Comparison of ENCODE assay signal across 1 cellular context in the genomic region with DNA sequence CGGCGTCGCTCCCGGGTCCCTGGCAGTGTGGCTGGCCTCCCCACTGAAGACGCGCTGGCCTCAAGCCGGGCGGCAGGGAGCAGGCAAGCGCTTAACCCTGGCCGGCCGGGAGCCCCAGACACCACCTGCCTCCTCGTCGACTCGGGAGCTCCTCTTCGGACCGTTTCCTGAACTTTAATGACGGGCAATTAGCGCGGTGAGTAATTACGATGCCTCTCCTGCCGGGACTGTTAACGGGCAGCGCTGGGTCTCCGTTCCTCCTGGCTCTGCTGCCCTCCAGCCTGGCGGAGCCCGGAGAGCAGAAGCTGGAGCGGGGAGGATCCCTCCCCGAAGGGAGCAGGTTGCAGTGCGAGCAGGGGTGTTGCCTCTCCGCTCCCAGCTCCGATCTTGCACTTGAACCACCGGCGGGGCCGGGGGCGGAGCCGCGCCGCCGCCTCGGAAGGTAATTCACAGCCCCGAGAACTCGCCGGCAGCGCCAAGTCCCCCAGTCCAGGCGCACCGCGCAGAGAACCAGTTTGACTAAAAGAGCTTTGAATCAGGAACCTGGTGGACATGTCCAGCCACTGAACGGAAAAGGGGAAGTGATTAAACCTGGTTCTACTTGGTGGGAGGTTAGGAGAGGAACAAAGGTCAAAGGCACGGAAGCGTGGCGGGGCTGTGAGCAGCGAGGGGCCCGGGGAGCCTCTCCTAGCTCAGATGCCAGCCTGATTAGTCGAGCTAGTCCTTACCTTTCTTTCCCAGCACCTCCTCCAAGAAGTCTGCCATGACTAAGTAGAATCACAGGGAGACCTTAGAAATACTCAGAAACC.
TF ChIP-seq lines count a peak whose summit lies in the region.

No MANE protein-coding gene starts in this region.

TF ChIP-seq in HepG2, 621 proteins besides CTCF, POLR2A, EP300 and RAD21 (continued from another document and continues in another):
- TF ChIP-seq, protein P1, sequence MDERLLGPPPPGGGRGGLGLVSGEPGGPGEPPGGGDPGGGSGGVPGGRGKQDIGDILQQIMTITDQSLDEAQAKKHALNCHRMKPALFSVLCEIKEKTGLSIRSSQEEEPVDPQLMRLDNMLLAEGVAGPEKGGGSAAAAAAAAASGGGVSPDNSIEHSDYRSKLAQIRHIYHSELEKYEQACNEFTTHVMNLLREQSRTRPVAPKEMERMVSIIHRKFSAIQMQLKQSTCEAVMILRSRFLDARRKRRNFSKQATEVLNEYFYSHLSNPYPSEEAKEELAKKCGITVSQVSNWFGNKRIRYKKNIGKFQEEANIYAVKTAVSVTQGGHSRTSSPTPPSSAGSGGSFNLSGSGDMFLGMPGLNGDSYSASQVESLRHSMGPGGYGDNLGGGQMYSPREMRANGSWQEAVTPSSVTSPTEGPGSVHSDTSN (CRISPR knock-in tag; IDR thresholded peaks at IDR 0.05): no peak
- TF ChIP-seq ZNF224 (CRISPR knock-in tag; IDR thresholded peaks at IDR 0.05) (no peak), ZNF543 (CRISPR knock-in tag; IDR thresholded peaks at IDR 0.05) (no peak), ZNF547 (CRISPR knock-in tag; IDR thresholded peaks at IDR 0.05) (no peak), ZMYM4 (CRISPR knock-in tag; IDR thresholded peaks at IDR 0.05) (peak; percentile 42; the same call in 1 of the 2 replicates), ZNF138 (CRISPR knock-in tag; IDR thresholded peaks at IDR 0.05; ENCODE audit: low read depth) (no peak), MAZ (IDR thresholded peaks at IDR 0.05; ENCODE audit: borderline replicate concordance, low read depth, low read length) (no peak), MAZ (CRISPR knock-in tag; IDR thresholded peaks at IDR 0.05; ENCODE audit: low read depth) (no peak), NFE2L2 (IDR thresholded peaks at IDR 0.05; ENCODE audit: low read length) (no peak), PHB2 (IDR thresholded peaks at IDR 0.05; ENCODE audit: partially characterized antibody) (no peak), ZNF557 (CRISPR knock-in tag; IDR thresholded peaks at IDR 0.05) (no peak), ZSCAN20 (CRISPR knock-in tag; IDR thresholded peaks at IDR 0.05; ENCODE audit: borderline replicate concordance) (no peak), ZNF530 (CRISPR knock-in tag; IDR thresholded peaks at IDR 0.05; ENCODE audit: low read depth) (no peak), MIER3 (CRISPR knock-in tag; IDR thresholded peaks at IDR 0.05; ENCODE audit: borderline replicate concordance) (no peak), ZNF383 (CRISPR knock-in tag; IDR thresholded peaks at IDR 0.05; ENCODE audit: borderline replicate concordance) (no peak), ZNF564 (CRISPR knock-in tag; IDR thresholded peaks at IDR 0.05) (peak; percentile 87; the same call in 1 of the 2 replicates), KLF15 (CRISPR knock-in tag; IDR thresholded peaks at IDR 0.05; ENCODE audit: borderline replicate concordance) (no peak), ZMYM2 (CRISPR knock-in tag; IDR thresholded peaks at IDR 0.05) (no peak), POLR2AphosphoS5 (IDR thresholded peaks at IDR 0.05; ENCODE audit: low read depth, low read length) (peak; percentile 65), NFE2L1 (CRISPR knock-in tag; IDR thresholded peaks at IDR 0.05; ENCODE audit: borderline replicate concordance) (no peak), ZSCAN31 (CRISPR knock-in tag; IDR thresholded peaks at IDR 0.05; ENCODE audit: low read depth) (no peak)
- TF ChIP-seq, protein P2, sequence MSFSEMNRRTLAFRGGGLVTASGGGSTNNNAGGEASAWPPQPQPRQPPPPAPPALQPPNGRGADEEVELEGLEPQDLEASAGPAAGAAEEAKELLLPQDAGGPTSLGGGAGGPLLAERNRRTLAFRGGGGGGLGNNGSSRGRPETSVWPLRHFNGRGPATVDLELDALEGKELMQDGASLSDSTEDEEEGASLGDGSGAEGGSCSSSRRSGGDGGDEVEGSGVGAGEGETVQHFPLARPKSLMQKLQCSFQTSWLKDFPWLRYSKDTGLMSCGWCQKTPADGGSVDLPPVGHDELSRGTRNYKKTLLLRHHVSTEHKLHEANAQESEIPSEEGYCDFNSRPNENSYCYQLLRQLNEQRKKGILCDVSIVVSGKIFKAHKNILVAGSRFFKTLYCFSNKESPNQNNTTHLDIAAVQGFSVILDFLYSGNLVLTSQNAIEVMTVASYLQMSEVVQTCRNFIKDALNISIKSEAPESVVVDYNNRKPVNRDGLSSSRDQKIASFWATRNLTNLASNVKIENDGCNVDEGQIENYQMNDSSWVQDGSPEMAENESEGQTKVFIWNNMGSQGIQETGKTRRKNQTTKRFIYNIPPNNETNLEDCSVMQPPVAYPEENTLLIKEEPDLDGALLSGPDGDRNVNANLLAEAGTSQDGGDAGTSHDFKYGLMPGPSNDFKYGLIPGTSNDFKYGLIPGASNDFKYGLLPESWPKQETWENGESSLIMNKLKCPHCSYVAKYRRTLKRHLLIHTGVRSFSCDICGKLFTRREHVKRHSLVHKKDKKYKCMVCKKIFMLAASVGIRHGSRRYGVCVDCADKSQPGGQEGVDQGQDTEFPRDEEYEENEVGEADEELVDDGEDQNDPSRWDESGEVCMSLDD (CRISPR knock-in tag; IDR thresholded peaks at IDR 0.05; ENCODE audit: borderline replicate concordance): no peak
- TF ChIP-seq, protein P3, sequence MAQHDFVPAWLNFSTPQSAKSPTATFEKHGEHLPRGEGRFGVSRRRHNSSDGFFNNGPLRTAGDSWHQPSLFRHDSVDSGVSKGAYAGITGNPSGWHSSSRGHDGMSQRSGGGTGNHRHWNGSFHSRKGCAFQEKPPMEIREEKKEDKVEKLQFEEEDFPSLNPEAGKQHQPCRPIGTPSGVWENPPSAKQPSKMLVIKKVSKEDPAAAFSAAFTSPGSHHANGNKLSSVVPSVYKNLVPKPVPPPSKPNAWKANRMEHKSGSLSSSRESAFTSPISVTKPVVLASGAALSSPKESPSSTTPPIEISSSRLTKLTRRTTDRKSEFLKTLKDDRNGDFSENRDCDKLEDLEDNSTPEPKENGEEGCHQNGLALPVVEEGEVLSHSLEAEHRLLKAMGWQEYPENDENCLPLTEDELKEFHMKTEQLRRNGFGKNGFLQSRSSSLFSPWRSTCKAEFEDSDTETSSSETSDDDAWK (CRISPR knock-in tag; IDR thresholded peaks at IDR 0.05): no peak
- TF ChIP-seq, protein P4, sequence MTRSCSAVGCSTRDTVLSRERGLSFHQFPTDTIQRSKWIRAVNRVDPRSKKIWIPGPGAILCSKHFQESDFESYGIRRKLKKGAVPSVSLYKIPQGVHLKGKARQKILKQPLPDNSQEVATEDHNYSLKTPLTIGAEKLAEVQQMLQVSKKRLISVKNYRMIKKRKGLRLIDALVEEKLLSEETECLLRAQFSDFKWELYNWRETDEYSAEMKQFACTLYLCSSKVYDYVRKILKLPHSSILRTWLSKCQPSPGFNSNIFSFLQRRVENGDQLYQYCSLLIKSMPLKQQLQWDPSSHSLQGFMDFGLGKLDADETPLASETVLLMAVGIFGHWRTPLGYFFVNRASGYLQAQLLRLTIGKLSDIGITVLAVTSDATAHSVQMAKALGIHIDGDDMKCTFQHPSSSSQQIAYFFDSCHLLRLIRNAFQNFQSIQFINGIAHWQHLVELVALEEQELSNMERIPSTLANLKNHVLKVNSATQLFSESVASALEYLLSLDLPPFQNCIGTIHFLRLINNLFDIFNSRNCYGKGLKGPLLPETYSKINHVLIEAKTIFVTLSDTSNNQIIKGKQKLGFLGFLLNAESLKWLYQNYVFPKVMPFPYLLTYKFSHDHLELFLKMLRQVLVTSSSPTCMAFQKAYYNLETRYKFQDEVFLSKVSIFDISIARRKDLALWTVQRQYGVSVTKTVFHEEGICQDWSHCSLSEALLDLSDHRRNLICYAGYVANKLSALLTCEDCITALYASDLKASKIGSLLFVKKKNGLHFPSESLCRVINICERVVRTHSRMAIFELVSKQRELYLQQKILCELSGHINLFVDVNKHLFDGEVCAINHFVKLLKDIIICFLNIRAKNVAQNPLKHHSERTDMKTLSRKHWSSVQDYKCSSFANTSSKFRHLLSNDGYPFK (CRISPR knock-in tag; IDR thresholded peaks at IDR 0.05; ENCODE audit: borderline replicate concordance): no peak; the same call in 1 of the 2 replicates
- TF ChIP-seq, protein P5, sequence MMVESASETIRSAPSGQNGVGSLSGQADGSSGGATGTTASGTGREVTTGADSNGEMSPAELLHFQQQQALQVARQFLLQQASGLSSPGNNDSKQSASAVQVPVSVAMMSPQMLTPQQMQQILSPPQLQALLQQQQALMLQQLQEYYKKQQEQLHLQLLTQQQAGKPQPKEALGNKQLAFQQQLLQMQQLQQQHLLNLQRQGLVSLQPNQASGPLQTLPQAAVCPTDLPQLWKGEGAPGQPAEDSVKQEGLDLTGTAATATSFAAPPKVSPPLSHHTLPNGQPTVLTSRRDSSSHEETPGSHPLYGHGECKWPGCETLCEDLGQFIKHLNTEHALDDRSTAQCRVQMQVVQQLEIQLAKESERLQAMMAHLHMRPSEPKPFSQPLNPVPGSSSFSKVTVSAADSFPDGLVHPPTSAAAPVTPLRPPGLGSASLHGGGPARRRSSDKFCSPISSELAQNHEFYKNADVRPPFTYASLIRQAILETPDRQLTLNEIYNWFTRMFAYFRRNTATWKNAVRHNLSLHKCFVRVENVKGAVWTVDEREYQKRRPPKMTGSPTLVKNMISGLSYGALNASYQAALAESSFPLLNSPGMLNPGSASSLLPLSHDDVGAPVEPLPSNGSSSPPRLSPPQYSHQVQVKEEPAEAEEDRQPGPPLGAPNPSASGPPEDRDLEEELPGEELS (CRISPR knock-in tag; IDR thresholded peaks at IDR 0.05): peak; percentile 26; the same call in 1 of the 2 replicates
- TF ChIP-seq, protein P6, sequence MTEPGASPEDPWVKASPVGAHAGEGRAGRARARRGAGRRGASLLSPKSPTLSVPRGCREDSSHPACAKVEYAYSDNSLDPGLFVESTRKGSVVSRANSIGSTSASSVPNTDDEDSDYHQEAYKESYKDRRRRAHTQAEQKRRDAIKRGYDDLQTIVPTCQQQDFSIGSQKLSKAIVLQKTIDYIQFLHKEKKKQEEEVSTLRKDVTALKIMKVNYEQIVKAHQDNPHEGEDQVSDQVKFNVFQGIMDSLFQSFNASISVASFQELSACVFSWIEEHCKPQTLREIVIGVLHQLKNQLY (CRISPR knock-in tag; IDR thresholded peaks at IDR 0.05): no peak
- TF ChIP-seq, protein P7, sequence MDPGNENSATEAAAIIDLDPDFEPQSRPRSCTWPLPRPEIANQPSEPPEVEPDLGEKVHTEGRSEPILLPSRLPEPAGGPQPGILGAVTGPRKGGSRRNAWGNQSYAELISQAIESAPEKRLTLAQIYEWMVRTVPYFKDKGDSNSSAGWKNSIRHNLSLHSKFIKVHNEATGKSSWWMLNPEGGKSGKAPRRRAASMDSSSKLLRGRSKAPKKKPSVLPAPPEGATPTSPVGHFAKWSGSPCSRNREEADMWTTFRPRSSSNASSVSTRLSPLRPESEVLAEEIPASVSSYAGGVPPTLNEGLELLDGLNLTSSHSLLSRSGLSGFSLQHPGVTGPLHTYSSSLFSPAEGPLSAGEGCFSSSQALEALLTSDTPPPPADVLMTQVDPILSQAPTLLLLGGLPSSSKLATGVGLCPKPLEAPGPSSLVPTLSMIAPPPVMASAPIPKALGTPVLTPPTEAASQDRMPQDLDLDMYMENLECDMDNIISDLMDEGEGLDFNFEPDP (CRISPR knock-in tag; conservative IDR thresholded peaks at IDR 0.05): peak; percentile 70; the same call in 1 of the 2 replicates
- TF ChIP-seq, protein P8, sequence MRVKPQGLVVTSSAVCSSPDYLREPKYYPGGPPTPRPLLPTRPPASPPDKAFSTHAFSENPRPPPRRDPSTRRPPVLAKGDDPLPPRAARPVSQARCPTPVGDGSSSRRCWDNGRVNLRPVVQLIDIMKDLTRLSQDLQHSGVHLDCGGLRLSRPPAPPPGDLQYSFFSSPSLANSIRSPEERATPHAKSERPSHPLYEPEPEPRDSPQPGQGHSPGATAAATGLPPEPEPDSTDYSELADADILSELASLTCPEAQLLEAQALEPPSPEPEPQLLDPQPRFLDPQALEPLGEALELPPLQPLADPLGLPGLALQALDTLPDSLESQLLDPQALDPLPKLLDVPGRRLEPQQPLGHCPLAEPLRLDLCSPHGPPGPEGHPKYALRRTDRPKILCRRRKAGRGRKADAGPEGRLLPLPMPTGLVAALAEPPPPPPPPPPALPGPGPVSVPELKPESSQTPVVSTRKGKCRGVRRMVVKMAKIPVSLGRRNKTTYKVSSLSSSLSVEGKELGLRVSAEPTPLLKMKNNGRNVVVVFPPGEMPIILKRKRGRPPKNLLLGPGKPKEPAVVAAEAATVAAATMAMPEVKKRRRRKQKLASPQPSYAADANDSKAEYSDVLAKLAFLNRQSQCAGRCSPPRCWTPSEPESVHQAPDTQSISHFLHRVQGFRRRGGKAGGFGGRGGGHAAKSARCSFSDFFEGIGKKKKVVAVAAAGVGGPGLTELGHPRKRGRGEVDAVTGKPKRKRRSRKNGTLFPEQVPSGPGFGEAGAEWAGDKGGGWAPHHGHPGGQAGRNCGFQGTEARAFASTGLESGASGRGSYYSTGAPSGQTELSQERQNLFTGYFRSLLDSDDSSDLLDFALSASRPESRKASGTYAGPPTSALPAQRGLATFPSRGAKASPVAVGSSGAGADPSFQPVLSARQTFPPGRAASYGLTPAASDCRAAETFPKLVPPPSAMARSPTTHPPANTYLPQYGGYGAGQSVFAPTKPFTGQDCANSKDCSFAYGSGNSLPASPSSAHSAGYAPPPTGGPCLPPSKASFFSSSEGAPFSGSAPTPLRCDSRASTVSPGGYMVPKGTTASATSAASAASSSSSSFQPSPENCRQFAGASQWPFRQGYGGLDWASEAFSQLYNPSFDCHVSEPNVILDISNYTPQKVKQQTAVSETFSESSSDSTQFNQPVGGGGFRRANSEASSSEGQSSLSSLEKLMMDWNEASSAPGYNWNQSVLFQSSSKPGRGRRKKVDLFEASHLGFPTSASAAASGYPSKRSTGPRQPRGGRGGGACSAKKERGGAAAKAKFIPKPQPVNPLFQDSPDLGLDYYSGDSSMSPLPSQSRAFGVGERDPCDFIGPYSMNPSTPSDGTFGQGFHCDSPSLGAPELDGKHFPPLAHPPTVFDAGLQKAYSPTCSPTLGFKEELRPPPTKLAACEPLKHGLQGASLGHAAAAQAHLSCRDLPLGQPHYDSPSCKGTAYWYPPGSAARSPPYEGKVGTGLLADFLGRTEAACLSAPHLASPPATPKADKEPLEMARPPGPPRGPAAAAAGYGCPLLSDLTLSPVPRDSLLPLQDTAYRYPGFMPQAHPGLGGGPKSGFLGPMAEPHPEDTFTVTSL (CRISPR knock-in tag; IDR thresholded peaks at IDR 0.05; ENCODE audit: borderline replicate concordance): no peak
- TF ChIP-seq, protein P9, sequence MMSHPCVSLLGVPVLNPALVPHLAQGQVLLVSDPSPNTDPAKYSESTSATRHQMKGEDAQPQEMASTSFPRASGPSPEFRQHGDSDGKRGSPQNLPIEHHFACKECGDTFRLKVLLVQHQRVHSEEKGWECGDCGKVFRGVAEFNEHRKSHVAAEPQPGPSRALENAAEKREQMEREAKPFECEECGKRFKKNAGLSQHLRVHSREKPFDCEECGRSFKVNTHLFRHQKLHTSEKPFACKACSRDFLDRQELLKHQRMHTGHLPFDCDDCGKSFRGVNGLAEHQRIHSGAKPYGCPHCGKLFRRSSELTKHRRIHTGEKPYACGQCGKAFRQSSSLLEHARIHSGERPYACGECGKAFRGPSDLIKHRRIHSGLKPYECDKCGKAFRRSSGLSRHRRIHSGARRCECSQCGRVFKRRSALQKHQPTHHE (CRISPR knock-in tag; IDR thresholded peaks at IDR 0.05; ENCODE audit: borderline replicate concordance): no peak
- TF ChIP-seq, protein P10, sequence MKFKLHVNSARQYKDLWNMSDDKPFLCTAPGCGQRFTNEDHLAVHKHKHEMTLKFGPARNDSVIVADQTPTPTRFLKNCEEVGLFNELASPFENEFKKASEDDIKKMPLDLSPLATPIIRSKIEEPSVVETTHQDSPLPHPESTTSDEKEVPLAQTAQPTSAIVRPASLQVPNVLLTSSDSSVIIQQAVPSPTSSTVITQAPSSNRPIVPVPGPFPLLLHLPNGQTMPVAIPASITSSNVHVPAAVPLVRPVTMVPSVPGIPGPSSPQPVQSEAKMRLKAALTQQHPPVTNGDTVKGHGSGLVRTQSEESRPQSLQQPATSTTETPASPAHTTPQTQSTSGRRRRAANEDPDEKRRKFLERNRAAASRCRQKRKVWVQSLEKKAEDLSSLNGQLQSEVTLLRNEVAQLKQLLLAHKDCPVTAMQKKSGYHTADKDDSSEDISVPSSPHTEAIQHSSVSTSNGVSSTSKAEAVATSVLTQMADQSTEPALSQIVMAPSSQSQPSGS (CRISPR knock-in tag; IDR thresholded peaks at IDR 0.05): no peak
